In the genomic region with DNA sequence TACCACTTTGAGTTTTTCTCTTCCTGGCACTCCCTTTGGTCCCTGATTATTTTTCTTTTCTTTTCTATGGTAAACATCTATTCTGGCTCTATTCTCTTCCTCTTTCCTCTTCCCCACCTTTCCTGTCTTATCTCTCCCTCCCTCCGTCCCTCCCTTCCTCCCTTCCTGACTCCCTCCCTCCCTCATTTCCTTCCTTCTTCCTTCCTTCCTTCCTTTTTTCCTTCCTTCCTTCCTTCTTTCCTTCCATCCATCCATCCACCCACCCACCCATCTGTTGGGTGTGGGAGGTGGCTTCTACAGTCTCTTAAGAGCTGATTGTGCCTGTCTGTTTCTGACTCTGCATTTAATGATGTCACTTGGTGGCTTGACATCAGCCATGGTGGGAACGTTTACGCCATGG, we compare ENCODE assay signal across 34 cellular contexts. TPM values are rescaled to one million over a fixed set of nuclear protein-coding genes. Genes with fewer than 3 reads are reported as not detected.
"Had no signal": no experiment of that assay in that cellular context is flagged by ENCODE, and none has a peak within 500 bp of the region (broad histone marks: within the 10 kb centered on the region; RNA-seq: fewer than 3 reads in every experiment).

No MANE protein-coding gene starts in this region.

- H3K27me3 ChIP-seq: testis, uterus had no signal

- H3K4me3 ChIP-seq: pancreas, psoas muscle, skin epidermis, smooth muscle cell, spleen, suprapubic skin, testis, tibial artery, transverse colon, upper lobe of right lung, uterus had no signal

- H3K27ac ChIP-seq: neutrophil, pancreas, psoas muscle, skin epidermis, spleen, suprapubic skin, testis, tibial artery, transverse colon, upper lobe of right lung, uterus had no signal

- H3K4me2 ChIP-seq: smooth muscle cell had no signal

- FAIRE-seq: pancreas had no signal

- DNase-seq: naive thymus-derived CD8-positive, alpha-beta T cell; nephron progenitor cell; nucleus accumbens; pancreas; psoas muscle; right cardiac atrium; spleen; stimulated activated CD4-positive, alpha-beta T cell treated with anti-CD3 and anti-CD28 coated beads, Interleukin-12 subunit alpha, Interleukin-12 subunit beta, amount 100 ng/mL, for 4 hours; stimulated activated CD4-positive, alpha-beta T cell treated with anti-CD3 and anti-CD28 coated beads, Interleukin-1b, Interleukin-23, amount 100 ng/mL, for 48 hours; stimulated activated CD4-positive, alpha-beta T cell treated with anti-CD3 and anti-CD28 coated beads, Interleukin-4, amount 100 ng/mL, for 1 hour; stimulated activated CD4-positive, alpha-beta T cell treated with anti-CD3 and anti-CD28 coated beads, Interleukin-4, amount 100 ng/mL, for 4 hours; stimulated activated CD8-positive, alpha-beta memory T cell treated with anti-CD3 and anti-CD28 coated beads, Interleukin-4, amount 100 ng/mL, for 48 hours; stimulated activated naive CD4-positive, alpha-beta T cell; stimulated activated naive CD8-positive, alpha-beta T cell treated with anti-CD3 and anti-CD28 coated beads, Interleukin-15, amount 100 ng/mL, for 72 hours; stimulated activated naive CD8-positive, alpha-beta T cell treated with anti-CD3 and anti-CD28 coated beads, Interleukin-15, Interleukin-2, amounts not matched to agents 100 U/mL and 50 U/mL, for 24 hours; substantia nigra; testis; tibial artery; transverse colon; uterus had no signal

- H3K9me3 ChIP-seq: neutrophil, pancreas, psoas muscle, spleen, suprapubic skin, testis, tibial artery, transverse colon, upper lobe of right lung, uterus had no signal

- ATAC-seq: naive thymus-derived CD8-positive, alpha-beta T cell; natural killer cell treated with Interleukin-12 subunit alpha and Interleukin-12 subunit beta and Interleukin-15 and Interleukin-18, amount 100 ng/mL, for 72 hours; pancreas; psoas muscle; right cardiac atrium; sciatic nerve; stimulated activated memory B cell treated with anti-CD40 and anti-IgM and Interleukin-4, amounts not matched to agents 10 μg/mL and 1 μg/mL and 100 μg/mL, for 72 hours; stimulated activated naive CD8-positive, alpha-beta T cell treated with anti-CD3 and anti-CD28 coated beads, Interleukin-15, amount 100 ng/mL, for 72 hours; stimulated activated naive CD8-positive, alpha-beta T cell treated with anti-CD3 and anti-CD28 coated beads, Interleukin-15, Interleukin-2, amounts not matched to agents 100 U/mL and 50 U/mL, for 24 hours; upper lobe of right lung had no signal

- H3K4me1 ChIP-seq: pancreas, psoas muscle, spleen, testis, transverse colon, upper lobe of right lung, uterus had no signal

- H3K36me3 ChIP-seq: neutrophil, pancreas, spleen, suprapubic skin, tibial artery, transverse colon, upper lobe of right lung, uterus had no signal

RNA-seq across cellular contexts. Expression of a gene that starts 43.5 kb away (rescaled TPM):
- total RNA-seq: natural killer cell treated with Interleukin-12 subunit alpha and Interleukin-12 subunit beta and Interleukin-15 and Interleukin-18, amount 100 ng/mL, for 72 hours; neural crest cell; omental fat pad; osteocyte; pancreas; progenitor cell of endocrine pancreas; psoas muscle; renal cortical epithelial cell; right cardiac atrium; sciatic nerve; smooth muscle cell; suprapubic skin; transverse colon; upper lobe of right lung; urinary bladder; uterus had no signal
- polyA plus RNA-seq: pancreas, psoas muscle, right cardiac atrium, smooth muscle cell, urinary bladder had no signal
